Comparison of ENCODE assay signal across 9 cellular contexts in the genomic region with DNA sequence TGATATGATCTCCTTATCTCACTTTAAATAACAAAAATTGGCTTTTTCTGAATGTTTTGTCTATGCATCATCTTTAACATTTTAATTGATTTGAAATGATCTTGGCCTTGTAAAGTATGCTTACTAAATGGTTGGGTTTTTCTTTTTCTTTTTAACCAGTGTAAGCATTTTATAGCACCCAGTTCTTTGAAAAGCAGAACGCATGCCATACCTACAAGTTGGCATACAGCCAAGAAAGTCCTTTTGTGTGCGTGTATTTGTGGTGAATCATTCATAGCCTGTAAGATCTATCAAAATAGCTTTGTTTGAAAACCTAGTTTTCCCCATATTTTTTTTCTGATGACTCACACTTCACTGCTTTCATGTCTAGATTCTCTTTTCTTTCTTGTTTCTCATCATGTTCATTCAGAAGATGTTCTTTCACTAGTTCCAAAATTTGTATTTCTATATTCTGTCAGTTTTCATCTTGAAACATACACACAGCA. TPM values are rescaled to one million over a fixed set of nuclear protein-coding genes. Genes with fewer than 3 reads are reported as not detected.
A peak's percentile ranks its signal among the peaks of the same experiment; 100 is the strongest.
DNase-seq lines count a peak whose midpoint lies in the region; ATAC-seq and TF ChIP-seq lines count a peak whose summit lies in the region.
"Had no signal": no experiment of that assay in that cellular context is flagged by ENCODE, and none has a peak within 500 bp of the region (broad histone marks: within the 10 kb centered on the region; RNA-seq: fewer than 3 reads in every experiment).

No MANE protein-coding gene starts in this region.

- TF ChIP-seq CTCF in mammary epithelial cell (conservative IDR thresholded peaks at IDR 0.05 in 1 of 2, IDR thresholded peaks at IDR 0.05 in 1 of 2; ENCODE audit: extremely low read depth in 1 of 2, insufficient read depth in 1 of 2, low read depth in 1 of 2, low read length in 2 of 2), result no peak

- no peak overlapping the region for H3K4me3 Mint-ChIP-seq in activated naive CD4-positive, alpha-beta T cell treated with anti-CD3 and anti-CD28 coated beads for 36 hours

- ATAC-seq in HG03439 (IDR thresholded peaks at IDR 0.05; ENCODE audit: unreplicated experiment), result no peak

- H3K9me3 Mint-ChIP-seq in activated naive CD4-positive, alpha-beta T cell treated with anti-CD3 and anti-CD28 coated beads for 36 hours, result no peaks in the 10 kb centered on the region

- peaks cover 11% of the 10 kb centered on the region for H3K4me1 ChIP-seq in mammary epithelial cell (ENCODE audit: insufficient read depth, low read length)

- peaks cover 6% of the 10 kb centered on the region for H3K36me3 Mint-ChIP-seq in activated naive CD4-positive, alpha-beta T cell treated with anti-CD3 and anti-CD28 coated beads for 36 hours (ENCODE audit: low read depth)
- H3K36me3 Mint-ChIP-seq: IgD-negative memory B cell had no signal

- no peaks in the 10 kb centered on the region for H3K27me3 Mint-ChIP-seq in activated naive CD4-positive, alpha-beta T cell treated with anti-CD3 and anti-CD28 coated beads for 36 hours (ENCODE audit: low read depth)
- H3K27me3 Mint-ChIP-seq: IgD-negative memory B cell had no signal

- H4K20me1 ChIP-seq in mammary epithelial cell (ENCODE audit: insufficient read depth, low read length), result no peaks in the 10 kb centered on the region

- H3K27ac Mint-ChIP-seq in activated naive CD4-positive, alpha-beta T cell treated with anti-CD3 and anti-CD28 coated beads for 36 hours, result peak overlapping the region; percentile 57

- H3K4me1 Mint-ChIP-seq in activated naive CD4-positive, alpha-beta T cell treated with anti-CD3 and anti-CD28 coated beads for 36 hours (ENCODE audit: low read depth), result peaks cover 30% of the 10 kb centered on the region

- dilution Hi-C loops in mammary epithelial cell (cut with HindIII; ENCODE audit: low sequenced_read_pairs), result no loop called here

- DNase-seq in activated naive CD4-positive, alpha-beta T cell treated with anti-CD3 and anti-CD28 coated beads for 36 hours, result peak; percentile 55
- no peak for DNase-seq in activated naive CD4-positive, alpha-beta T cell (lab: John Stamatoyannopoulos, UW)
- DNase-seq in NCI-H2227 treated with DMSO at 0.1 percent for 48 hours (lab: John Stamatoyannopoulos, UW), result peak; percentile 76
- peak; percentile 86 for DNase-seq in mammary epithelial cell
- DNase-seq in smooth muscle cell of the brain vasculature (ENCODE audit: low read depth, low spot score), result peak; percentile 64
- no peak for DNase-seq in iPS-NIHi7 (ENCODE audit: extremely low spot score)
- DNase-seq in NCI-H524 (lab: John Stamatoyannopoulos, UW), result no peak

- peaks cover 4% of the 10 kb centered on the region for H3K79me2 ChIP-seq in mammary epithelial cell (ENCODE audit: insufficient read depth, low read length)

- WGBS in mammary epithelial cell (ENCODE audit: low coverage, missing lambda C conversion rate), result 3% methylated on average over 2 of the region's 2 CpGs

- no TSS peak for BruUV-seq in mammary epithelial cell (replicated peaks; lab: Mats Ljungman, UMichigan)

- H3K36me3 ChIP-seq in mammary epithelial cell (ENCODE audit: insufficient read depth, low read length), result no peaks in the 10 kb centered on the region

- H3K9me3 ChIP-seq in mammary epithelial cell (replicated peaks; ENCODE audit: insufficient read depth, low read length), result no peaks in the 10 kb centered on the region

- in situ Hi-C loops in mammary epithelial cell (cut with MboI; ENCODE audit: low sequenced_read_pairs in 2 of 2), result no loop called here

- no peaks in the 10 kb centered on the region for H3K27me3 ChIP-seq in mammary epithelial cell (ENCODE audit: insufficient read depth, low read length)

- H3K4me2 ChIP-seq in mammary epithelial cell (ENCODE audit: insufficient read depth, low read depth, low read length), result peak overlapping the region; percentile 57

- no peak overlapping the region for H3K4me3 ChIP-seq in mammary epithelial cell (replicated peaks in 1 of 3; ENCODE audit: insufficient read depth in 1 of 3, low read depth in 2 of 3, low read length in 3 of 3)

- CTCF ChIA-PET in activated naive CD4-positive, alpha-beta T cell treated with anti-CD3 and anti-CD28 coated beads for 36 hours (lab: Charles Lee), result no interaction called here
- CTCF ChIA-PET in mammary epithelial cell (lab: Charles Lee; ENCODE audit: low non-redundant PET), result interaction anchor here (0.6 kb wide), 1 partner anchor 105 kb away, joined by 3 read pairs; no protein-coding TSS in a partner anchor

- no peak overlapping the region for H3K9ac ChIP-seq in mammary epithelial cell (ENCODE audit: insufficient read depth, low read length)

- no peak overlapping the region for H3K27ac ChIP-seq in mammary epithelial cell (ENCODE audit: insufficient read depth, low read depth, low read length)

- no peak overlapping the region for H2AFZ ChIP-seq in mammary epithelial cell (ENCODE audit: low read depth, low read length)

- intact Hi-C loops in activated naive CD4-positive, alpha-beta T cell treated with anti-CD3 and anti-CD28 coated beads for 36 hours (cut with micrococcal nuclease), result loop anchor here (1.0 to 10.0 kb wide), 8 partner anchors 19 to 1872 kb away; no protein-coding TSS in a partner anchor
- intact Hi-C loops in mammary epithelial cell (cut with micrococcal nuclease), result loop anchor here (10.0 kb wide), 1 partner anchor 202 kb away; the partner anchor contains the start of gene FANCL

RNA-seq across cellular contexts. Expression of gene VRK2, which starts 4.1 kb away (rescaled TPM):
- 10 to 100 TPM; 14.7 to 16.1 TPM for total RNA-seq in activated naive CD4-positive, alpha-beta T cell treated with anti-CD3 and anti-CD28 coated beads for 36 hours
- 10 to 100 TPM; 25.5 to 27.5 TPM for total RNA-seq in mammary epithelial cell
- 16.7 TPM for polyA plus RNA-seq in mammary epithelial cell
- polyA minus RNA-seq in mammary epithelial cell, result 40.5 TPM

Comparison
In these comparisons a context has a peak if more than half of its experiments do, and no peak if none do; other contexts are left out.
1. DNase-seq: peak in activated naive CD4-positive, alpha-beta T cell treated with anti-CD3 and anti-CD28 coated beads for 36 hours (single experiment), NCI-H2227 treated with DMSO at 0.1 percent for 48 hours (single experiment), mammary epithelial cell (single experiment) and smooth muscle cell of the brain vasculature (single experiment); none in activated naive CD4-positive, alpha-beta T cell (0 of 4), iPS-NIHi7 (single experiment) and NCI-H524 (0 of 2).